In the genomic region with DNA sequence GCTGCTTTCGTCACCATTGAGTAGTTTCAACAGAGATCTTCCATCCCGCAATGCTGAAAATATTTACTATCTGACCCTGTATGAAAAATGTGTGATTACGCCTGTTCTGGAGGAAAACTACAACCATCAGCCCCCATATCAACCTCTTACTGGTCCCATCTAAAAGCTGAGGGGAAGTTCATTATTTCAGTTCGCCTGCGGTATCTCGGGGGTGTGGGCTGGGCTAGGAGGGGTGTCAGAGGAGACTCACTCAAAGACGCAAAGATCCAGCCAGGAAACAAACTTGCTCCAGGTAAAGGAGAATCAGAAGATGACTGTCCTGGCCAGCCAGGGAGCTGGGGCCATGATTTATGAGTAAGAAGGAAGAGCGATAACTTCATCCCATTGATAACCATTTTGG, we compare ENCODE assay signal across 20 cellular contexts. TPM values are rescaled to one million over a fixed set of nuclear protein-coding genes. Genes with fewer than 3 reads are reported as not detected.
DNase-seq lines count a peak whose midpoint lies in the region; ATAC-seq and TF ChIP-seq lines count a peak whose summit lies in the region.
"Had no signal": no experiment of that assay in that cellular context is flagged by ENCODE, and none has a peak within 500 bp of the region (broad histone marks: within the 10 kb centered on the region; RNA-seq: fewer than 3 reads in every experiment).

No MANE protein-coding gene starts in this region.

- no peak overlapping the region for H3K4me3 ChIP-seq in psoas muscle
- H3K4me3 ChIP-seq: BLaER1, HAP-1 had no signal

- CTCF ChIA-PET in activated CD8-positive, alpha-beta memory T cell treated with anti-CD3 and anti-CD28 coated beads, Interleukin-2, amount 10 ng/mL, durations not matched to agents 7 days and 5 days (lab: Charles Lee) = no interaction called here

- H3K27me3 ChIP-seq in psoas muscle (ENCODE audit: insufficient read depth in 3 of 3, low read length in 2 of 3) = no peaks in the 10 kb centered on the region
- H3K27me3 ChIP-seq: BLaER1 had no signal

- no peaks in the 10 kb centered on the region for H3K4me1 Mint-ChIP-seq in activated CD8-positive, alpha-beta memory T cell treated with anti-CD3 and anti-CD28 coated beads, Interleukin-2, amount 10 ng/mL, durations not matched to agents 7 days and 5 days
- H3K4me1 Mint-ChIP-seq in chondrocyte (ENCODE audit: low read depth) = peaks cover 2% of the 10 kb centered on the region
- H3K4me1 Mint-ChIP-seq: CD14-positive monocyte; CD4-positive, alpha-beta memory T cell had no signal

- no peak overlapping the region for H3K4me3 Mint-ChIP-seq in activated CD8-positive, alpha-beta memory T cell treated with anti-CD3 and anti-CD28 coated beads, Interleukin-2, amount 10 ng/mL, durations not matched to agents 7 days and 5 days
- H3K4me3 Mint-ChIP-seq in chondrocyte (ENCODE audit: unreplicated experiment) = no peak overlapping the region
- H3K4me3 Mint-ChIP-seq: CD14-positive monocyte; CD4-positive, alpha-beta memory T cell had no signal

- peaks cover 0 to 33% of the 10 kb centered on the region in 2 donors for H3K36me3 ChIP-seq in psoas muscle (ENCODE audit: insufficient read depth in 1 of 2, low read depth in 1 of 2)
- H3K36me3 ChIP-seq: BLaER1, HAP-1 had no signal

- 94 to 98% (median 95%) methylated on average over 8 of the region's 8 CpGs for WGBS in psoas muscle, 3 donors

- H3K4me1 ChIP-seq in psoas muscle = peaks cover 22% of the 10 kb centered on the region
- H3K4me1 ChIP-seq: HAP-1 had no signal

- TF ChIP-seq CTCF in psoas muscle (IDR thresholded peaks at IDR 0.05) (no peak), chondrocyte (IDR thresholded peaks at IDR 0.05) (no peak)

- H3K9me3 ChIP-seq in psoas muscle = no peaks in the 10 kb centered on the region
- H3K9me3 ChIP-seq: HAP-1 had no signal

- intact Hi-C loops in psoas muscle (cut with DNase I) = no loop called here

- no peak for ATAC-seq in activated CD8-positive, alpha-beta memory T cell treated with anti-CD3 and anti-CD28 coated beads, Interleukin-2, amount 10 ng/mL, durations not matched to agents 7 days and 5 days
- ATAC-seq in left lobe of liver (no peak), psoas muscle (no peak)

- no peaks in the 10 kb centered on the region for H3K9me3 Mint-ChIP-seq in activated CD8-positive, alpha-beta memory T cell treated with anti-CD3 and anti-CD28 coated beads, Interleukin-2, amount 10 ng/mL, durations not matched to agents 7 days and 5 days (ENCODE audit: low read depth)
- peaks cover 2% of the 10 kb centered on the region for H3K9me3 Mint-ChIP-seq in chondrocyte (ENCODE audit: low read depth)
- H3K9me3 Mint-ChIP-seq: CD4-positive, alpha-beta memory T cell had no signal

- H3K36me3 Mint-ChIP-seq in activated CD8-positive, alpha-beta memory T cell treated with anti-CD3 and anti-CD28 coated beads, Interleukin-2, amount 10 ng/mL, durations not matched to agents 7 days and 5 days = no peaks in the 10 kb centered on the region
- H3K36me3 Mint-ChIP-seq in chondrocyte (ENCODE audit: low read depth) = peaks cover 6% of the 10 kb centered on the region

- peak; percentile 4 for DNase-seq in activated CD8-positive, alpha-beta memory T cell treated with anti-CD3 and anti-CD28 coated beads, Interleukin-2, amount 10 ng/mL, durations not matched to agents 7 days and 5 days
- DNase-seq in activated CD8-positive, alpha-beta memory T cell treated with anti-CD3 and anti-CD28 coated beads, Interleukin-2, amount 50 U/mL, for 4 hours = no peak
- DNase-seq in left lobe of liver (ENCODE audit: low spot score) (peak; percentile 1), psoas muscle (no peak), ureter (ENCODE audit: low spot score) (peak; percentile 9), nucleus accumbens (lab: John Stamatoyannopoulos, UW) (no peak), chondrocyte (ENCODE audit: low spot score) (no peak), HuH-7 (ENCODE audit: low spot score) (no peak)
- DNase-seq: 8988T; Calu3; CD4-positive, alpha-beta memory T cell; DMS79 treated with DMSO at 0.1 percent for 48 hours; GF-D8 had no signal

- H3K27ac Mint-ChIP-seq in activated CD8-positive, alpha-beta memory T cell treated with anti-CD3 and anti-CD28 coated beads, Interleukin-2, amount 10 ng/mL, durations not matched to agents 7 days and 5 days = no peak overlapping the region
- no peak overlapping the region for H3K27ac Mint-ChIP-seq in chondrocyte (ENCODE audit: unreplicated experiment)
- H3K27ac Mint-ChIP-seq: CD14-positive monocyte had no signal

- peak overlapping the region; percentile 95 for H3K27ac ChIP-seq in psoas muscle
- H3K27ac ChIP-seq: BLaER1 had no signal

- H3K27me3 Mint-ChIP-seq in activated CD8-positive, alpha-beta memory T cell treated with anti-CD3 and anti-CD28 coated beads, Interleukin-2, amount 10 ng/mL, durations not matched to agents 7 days and 5 days = no peaks in the 10 kb centered on the region
- no peaks in the 10 kb centered on the region for H3K27me3 Mint-ChIP-seq in chondrocyte (ENCODE audit: low read depth)
- H3K27me3 Mint-ChIP-seq: CD4-positive, alpha-beta memory T cell had no signal

RNA-seq across cellular contexts. Expression of gene CACNG1, which starts 13.7 kb away (rescaled TPM):
- total RNA-seq in activated CD8-positive, alpha-beta memory T cell treated with anti-CD3 and anti-CD28 coated beads, Interleukin-2, amount 10 ng/mL, durations not matched to agents 7 days and 5 days = not detected
- not detected for total RNA-seq in left lobe of liver
- total RNA-seq in psoas muscle = 100 to 1,000 TPM in 1 of 4 donors, 10 to 100 TPM in 3; 36.9 to 312 (median 57.7) TPM
- 100 to 1,000 TPM in 2 of 3 donors, 10 to 100 TPM in 1; 20.3 to 132 (median 110) TPM for polyA plus RNA-seq in psoas muscle
- total RNA-seq in ureter = not detected
- total RNA-seq in chondrocyte = not detected in 3 replicates
- total RNA-seq: A673; Calu3; CD4-positive, alpha-beta memory T cell; H1; HT-29 had no signal
- polyA plus RNA-seq: AG04450; CD14-positive monocyte; CD4-positive, alpha-beta memory T cell; H1 had no signal

Comparison
In these comparisons a context has a peak if more than half of its experiments do, and no peak if none do; other contexts are left out.
1. DNase-seq: peak in activated CD8-positive, alpha-beta memory T cell treated with anti-CD3 and anti-CD28 coated beads, Interleukin-2, amount 10 ng/mL, durations not matched to agents 7 days and 5 days (single experiment), left lobe of liver (single experiment) and ureter (single experiment); none in activated CD8-positive, alpha-beta memory T cell treated with anti-CD3 and anti-CD28 coated beads, Interleukin-2, amount 50 U/mL, for 4 hours (single experiment), psoas muscle (0 of 2), nucleus accumbens (0 of 56), chondrocyte (single experiment) and HuH-7 (single experiment).
2. RNA of gene CACNG1, which starts 13.7 kb away (total RNA-seq): 36.9 to 312 TPM in psoas muscle; not detected in left lobe of liver (single experiment), not detected in activated CD8-positive, alpha-beta memory T cell treated with anti-CD3 and anti-CD28 coated beads, Interleukin-2, amount 10 ng/mL, durations not matched to agents 7 days and 5 days, not detected in ureter (single experiment) and not detected in chondrocyte; every median in the first group is over 10 times any median in the second.